ENCODE assay signal across 8 cellular contexts in the genomic region with DNA sequence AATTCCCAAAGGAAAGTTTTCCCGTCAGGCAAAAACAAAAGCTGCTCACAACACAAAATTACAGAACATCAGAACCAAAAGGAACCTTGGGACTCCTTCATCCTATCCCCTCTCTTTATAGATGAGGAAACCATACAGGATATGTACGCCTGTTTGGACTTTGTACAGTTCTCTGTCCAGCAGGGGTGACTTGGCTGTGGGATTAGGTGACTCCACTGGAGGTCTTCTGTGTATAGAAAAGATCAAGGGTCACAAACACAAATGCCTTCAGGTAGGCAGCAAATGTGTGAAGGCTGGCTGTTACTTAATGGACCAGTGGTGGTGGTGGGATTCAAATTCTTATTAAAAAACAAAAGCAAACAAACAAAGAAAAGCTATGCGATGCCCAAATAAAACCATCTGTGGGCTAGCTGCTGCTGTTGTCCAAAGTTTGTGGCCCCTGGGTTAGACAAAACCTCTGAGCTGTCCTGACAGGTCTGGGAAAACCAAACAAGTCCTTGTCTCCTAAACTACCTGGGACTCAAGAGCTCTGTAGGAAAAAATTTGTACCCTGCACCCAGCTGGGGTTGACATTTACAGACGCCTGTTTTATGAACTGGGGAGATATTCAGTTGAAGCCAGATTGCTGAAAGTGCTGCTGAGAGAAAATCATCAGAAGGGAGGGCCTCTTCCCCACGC. TPM values are rescaled to one million over a fixed set of nuclear protein-coding genes. Genes with fewer than 3 reads are reported as not detected.
DNase-seq lines count a peak whose midpoint lies in the region; ATAC-seq, FAIRE-seq and TF ChIP-seq lines count a peak whose summit lies in the region.

No MANE protein-coding gene starts in this region.

- TF ChIP-seq CTCF in SK-N-SH (IDR thresholded peaks at IDR 0.05) (no peak), OCI-LY1 (IDR thresholded peaks at IDR 0.05; ENCODE audit: low read length) (no peak), H1 (IDR thresholded peaks at IDR 0.05; ENCODE audit: control extremely low read depth in 1 of 3, insufficient read depth in 1 of 3, low read depth in 1 of 3, low read length in 3 of 3) (no peak), psoas muscle (IDR thresholded peaks at IDR 0.05) (no peak), GM10248 (IDR thresholded peaks at IDR 0.05; ENCODE audit: control extremely low read depth, extremely low read depth, low read depth, missing control alignments) (no peak)

- H3K9me3 ChIP-seq in SK-N-SH: no peaks in the 10 kb centered on the region
- no peaks in the 10 kb centered on the region for H3K9me3 ChIP-seq in OCI-LY1 (ENCODE audit: low read length)
- no peaks in the 10 kb centered on the region for H3K9me3 ChIP-seq in H1 (ENCODE audit: insufficient read depth in 2 of 2, low read depth in 1 of 2, low read length in 1 of 2)
- no peaks in the 10 kb centered on the region for H3K9me3 ChIP-seq in psoas muscle

- no peak overlapping the region for H2BK120ac ChIP-seq in H1 (replicated peaks; ENCODE audit: low read depth, low read length)

- no peak overlapping the region; the same call in 1 of the 2 replicates for H3K4me2 ChIP-seq in SK-N-SH
- H3K4me2 ChIP-seq in OCI-LY1 (ENCODE audit: low read length): peak overlapping the region; percentile 97
- peak overlapping the region; percentile 87 to 90; a peak in 3 of 4 replicates for H3K4me2 ChIP-seq in H1 (ENCODE audit: insufficient read depth in 1 of 2, low read depth in 2 of 2, low read length in 2 of 2)

- H4K20me1 ChIP-seq in SK-N-SH (ENCODE audit: insufficient read depth): peaks cover 8% of the 10 kb centered on the region; the same call in 1 of the 2 replicates
- no peaks in the 10 kb centered on the region for H4K20me1 ChIP-seq in OCI-LY1 (ENCODE audit: insufficient read depth, low read length)
- peaks cover 0 to 7% of the 10 kb centered on the region in 2 experiments for H4K20me1 ChIP-seq in H1 (replicated peaks in 1 of 2; ENCODE audit: control insufficient read depth in 1 of 2, insufficient read depth in 2 of 2, low read length in 2 of 2)

- peaks cover 0 to 3% of the 10 kb centered on the region in 2 experiments; a peak in 1 of 4 replicates for H3K4me1 ChIP-seq in SK-N-SH (ENCODE audit: control insufficient read depth in 1 of 2, insufficient read depth in 2 of 2, low read depth in 1 of 2, low read length in 1 of 2)
- peaks cover 48% of the 10 kb centered on the region for H3K4me1 ChIP-seq in OCI-LY1 (ENCODE audit: insufficient read depth, low read length, severe bottlenecking)
- H3K4me1 ChIP-seq in H1 (replicated peaks in 1 of 4; ENCODE audit: control insufficient read depth in 3 of 4, insufficient read depth in 4 of 4, low read length in 3 of 4): peaks cover 0 to 7% (median 3%) of the 10 kb centered on the region in 4 experiments; a peak in 4 of 7 replicates
- H3K4me1 ChIP-seq in psoas muscle: peaks cover 26% of the 10 kb centered on the region

- peaks cover 9% of the 10 kb centered on the region for H3K23me2 ChIP-seq in H1 (ENCODE audit: low read depth, low read length)

- H3K9ac ChIP-seq in SK-N-SH (no peak overlapping the region), OCI-LY1 (ENCODE audit: low read length) (peak overlapping the region; percentile 44; the same call in 1 of the 2 replicates), H1 (replicated peaks in 1 of 4; ENCODE audit: extremely low read depth in 1 of 4, low read depth in 3 of 4, low read length in 3 of 4) (no peak overlapping the region)

- H3F3A ChIP-seq in SK-N-SH (replicated peaks; ENCODE audit: insufficient read depth) (no peaks in the 10 kb centered on the region), OCI-LY1 (ENCODE audit: insufficient read depth, low read length) (no peaks in the 10 kb centered on the region)

- no peak for FAIRE-seq in H1 (lab: Jason Lieb, UNC)

- H3K79me2 ChIP-seq in SK-N-SH (ENCODE audit: insufficient read depth): peaks cover 32% of the 10 kb centered on the region
- no peaks in the 10 kb centered on the region for H3K79me2 ChIP-seq in OCI-LY1 (ENCODE audit: insufficient read depth, low read length)
- peaks cover 9 to 32% of the 10 kb centered on the region in 2 experiments; a peak in 3 of 4 replicates for H3K79me2 ChIP-seq in H1 (ENCODE audit: control insufficient read depth in 1 of 2, insufficient read depth in 2 of 2, low read length in 2 of 2)

- H4K5ac ChIP-seq in H1 (ENCODE audit: insufficient read length, low read depth, low read length): no peak overlapping the region

- H3K9me2 ChIP-seq in SK-N-SH: no peaks in the 10 kb centered on the region
- no peaks in the 10 kb centered on the region for H3K9me2 ChIP-seq in OCI-LY1 (ENCODE audit: low read depth, low read length)

- no peak for DNase-seq in SK-N-SH
- no peak for DNase-seq in H1 (ENCODE audit: low read depth in 1 of 2, low spot score in 2 of 2)
- no peak for DNase-seq in psoas muscle
- DNase-seq in NCI-H1092 (lab: John Stamatoyannopoulos, UW): no peak
- no peak for DNase-seq in GM10248 (ENCODE audit: extremely low spot score)
- DNase-seq in AG20443 (ENCODE audit: low spot score): no peak

- no peak overlapping the region for H2BK20ac ChIP-seq in H1 (ENCODE audit: low read length)

- intact Hi-C loops in psoas muscle (cut with DNase I): no loop called here

- no peak overlapping the region for H2AK5ac ChIP-seq in H1 (ENCODE audit: low read depth, low read length)

- peak overlapping the region; percentile 74 to 82; a peak in 2 of 4 replicates for H3K4me3 ChIP-seq in SK-N-SH (ENCODE audit: low read depth in 2 of 2, low read length in 1 of 2)
- peak overlapping the region; percentile 66 for H3K4me3 ChIP-seq in OCI-LY1 (ENCODE audit: low read depth, low read length, poor library complexity, severe bottlenecking)
- peak overlapping the region in 2 of 4 experiments; percentile 74 to 86; a peak in 5 of 8 replicates for H3K4me3 ChIP-seq in H1 (ENCODE audit: extremely low read depth in 1 of 4, insufficient read depth in 2 of 4, low read depth in 3 of 4, low read length in 4 of 4)
- H3K4me3 ChIP-seq in psoas muscle: peak overlapping the region; percentile 84

- WGBS in SK-N-SH (ENCODE audit: low lambda C conversion rate): 95% methylated on average over 4 of the region's 5 CpGs
- 86% methylated on average over 5 of the region's 5 CpGs; no CpG with 5 or more reads in 1 of the 2 experiments for WGBS in H1 (ENCODE audit: extremely low coverage in 1 of 2, insufficient coverage in 1 of 2, insufficient read length in 1 of 2, insufficient replicate concordance in 2 of 2, low coverage in 1 of 2, low lambda C conversion rate in 2 of 2, missing lambda C conversion rate in 1 of 2), 2 experiments
- 81 to 90% (median 85%) methylated on average over 5 of the region's 5 CpGs for WGBS in psoas muscle, 3 donors

- no peak overlapping the region for H3K23ac ChIP-seq in H1 (ENCODE audit: insufficient read length)

- no peaks in the 10 kb centered on the region for H3K36me3 ChIP-seq in SK-N-SH (replicated peaks in 1 of 2; ENCODE audit: control insufficient read depth in 1 of 2, insufficient read depth in 2 of 2, low read length in 1 of 2)
- H3K36me3 ChIP-seq in OCI-LY1 (ENCODE audit: insufficient read depth, low read length): peaks cover 12% of the 10 kb centered on the region
- no peaks in the 10 kb centered on the region; a peak in 1 of 8 replicates for H3K36me3 ChIP-seq in H1 (ENCODE audit: control insufficient read depth in 2 of 4, insufficient read depth in 4 of 4, low read length in 3 of 4)
- no peaks in the 10 kb centered on the region for H3K36me3 ChIP-seq in psoas muscle (ENCODE audit: insufficient read depth in 1 of 2, low read depth in 1 of 2)

- H2BK5ac ChIP-seq in H1 (ENCODE audit: low read depth, low read length): no peak overlapping the region

- H3K79me1 ChIP-seq in H1 (ENCODE audit: low read depth, low read length): peaks cover 10% of the 10 kb centered on the region; the same call in 1 of the 2 replicates

- H3K56ac ChIP-seq in H1 (replicated peaks; ENCODE audit: insufficient read length, low read depth, low read length): no peak overlapping the region

- TF ChIP-seq RAD21 in SK-N-SH (IDR thresholded peaks at IDR 0.05; ENCODE audit: low read length) (no peak), H1 (IDR thresholded peaks at IDR 0.05 in 1 of 2, conservative IDR thresholded peaks at IDR 0.05 in 1 of 2; ENCODE audit: low read depth in 2 of 2, low read length in 2 of 2) (no peak)

- no peak overlapping the region for H4K8ac ChIP-seq in H1 (ENCODE audit: extremely low read depth, insufficient read depth, low read length)

- H3K27me3 ChIP-seq in SK-N-SH (ENCODE audit: insufficient read depth) (no peaks in the 10 kb centered on the region), OCI-LY1 (ENCODE audit: insufficient read depth, low read length) (no peaks in the 10 kb centered on the region), H1 (replicated peaks in 1 of 4; ENCODE audit: control insufficient read depth in 3 of 4, extremely low read depth in 1 of 4, insufficient read depth in 3 of 4, low read length in 3 of 4) (peaks cover 0 to 3% (median 1%) of the 10 kb centered on the region in 4 experiments; a peak in 1 of 7 replicates), psoas muscle (ENCODE audit: insufficient read depth in 3 of 3, low read length in 2 of 3) (no peaks in the 10 kb centered on the region)

- ATAC-seq in SK-N-SH treated with all-trans-retinoic acid at 6 μM for 48 hours (no peak), psoas muscle (no peak)

- no peak overlapping the region for H2BK15ac ChIP-seq in H1 (ENCODE audit: low read length)

- H3K18ac ChIP-seq in H1 (ENCODE audit: extremely low read depth, low read length): no peak overlapping the region

- no peak for TF ChIP-seq POLR2A in H1 (IDR thresholded peaks at IDR 0.05; ENCODE audit: control extremely low read depth in 1 of 2, low read depth in 2 of 2, low read length in 2 of 2)

- H3K14ac ChIP-seq in H1 (ENCODE audit: insufficient read length): no peak overlapping the region

- POLR2A ChIA-PET in SK-N-SH (lab: Yijun Ruan, JAX) (interaction anchor here (0.6 to 1.3 kb wide), 2 partner anchors 13 to 422 kb away, joined by 3 to 4 read pairs; no protein-coding TSS in a partner anchor), H1 (lab: Charles Lee; ENCODE audit: partially characterized antibody) (interaction anchor here (0.6 to 8.1 kb wide), 10 partner anchors 9 to 173 kb away, joined by 3 to 84 read pairs (median 6); a partner anchor contains a TSS), GM10248 (lab: Yijun Ruan, JAX) (interaction anchor here (0.6 to 2.5 kb wide), 9 partner anchors 10 to 1466 kb away, joined by 3 to 17 read pairs (median 4); a partner anchor contains a TSS)

- no peak overlapping the region for H2AFZ ChIP-seq in SK-N-SH (ENCODE audit: low read depth)
- H2AFZ ChIP-seq in OCI-LY1 (ENCODE audit: low read length): no peak overlapping the region
- H2AFZ ChIP-seq in H1 (ENCODE audit: low read length): no peak overlapping the region

- no peak overlapping the region for H3K27ac ChIP-seq in SK-N-SH (ENCODE audit: low read depth in 2 of 2, low read length in 1 of 2)
- peak overlapping the region; percentile 56 for H3K27ac ChIP-seq in OCI-LY1 (ENCODE audit: low read depth, low read length, poor library complexity, severe bottlenecking)
- no peak overlapping the region for H3K27ac ChIP-seq in H1 (ENCODE audit: low read depth, low read length)
- peak overlapping the region; percentile 94 for H3K27ac ChIP-seq in psoas muscle

- H3K4ac ChIP-seq in H1 (replicated peaks; ENCODE audit: insufficient read length, low read depth, low read length): no peak overlapping the region

- CTCF ChIA-PET in SK-N-SH (lab: Yijun Ruan, JAX): interaction anchor here (0.8 to 5.1 kb wide), 9 partner anchors 13 to 408 kb away, joined by 3 to 17 read pairs (median 5); a partner anchor contains a TSS
- CTCF ChIA-PET in H1 (lab: Charles Lee; ENCODE audit: partially characterized antibody): interaction anchor here (0.5 to 3.1 kb wide), 11 partner anchors 9 to 519 kb away, joined by 3 to 17 read pairs (median 4); no protein-coding TSS in a partner anchor
- CTCF ChIA-PET in GM10248 (lab: Yijun Ruan, JAX): interaction anchor here (1.0 to 3.8 kb wide), 17 partner anchors 10 to 724 kb away, joined by 3 to 36 read pairs (median 5); no protein-coding TSS in a partner anchor

- no peak for TF ChIP-seq EP300 in SK-N-SH (IDR thresholded peaks at IDR 0.05; ENCODE audit: borderline replicate concordance in 1 of 2, low read depth in 1 of 2, low read length in 1 of 2)
- TF ChIP-seq EP300 in H1 (IDR thresholded peaks at IDR 0.05; ENCODE audit: borderline replicate concordance in 1 of 2, low read depth in 2 of 2, low read length in 2 of 2): no peak

- H2BK12ac ChIP-seq in H1 (ENCODE audit: low read depth, low read length): no peak overlapping the region

- H4K91ac ChIP-seq in H1 (replicated peaks; ENCODE audit: insufficient read length, low read length): no peak overlapping the region

RNA-seq across cellular contexts. Expression of a gene that starts 1.3 kb away (rescaled TPM):
- polyA plus RNA-seq in SK-N-SH (2012; rRNA removed) (6.2 and 7.8 TPM in 2 replicates), H1 (2011; rRNA removed) (24.7 and 35.5 TPM in 2 replicates), psoas muscle (10 to 100 TPM in 2 of 3 donors, 1 to 10 TPM in 1; 7.3 to 17.5 (median 17.3) TPM)
- polyA plus RNA-seq in SK-N-SH (2012; cell fraction: cytosol; rRNA removed): 5.4 and 6.8 TPM in 2 replicates
- 9.0 and 12.6 TPM in 2 replicates for polyA plus RNA-seq in SK-N-SH (2012; cell fraction: nucleus; rRNA removed)
- 22.5 and 23.2 TPM in 2 replicates for total RNA-seq in H1 (2021; fragmentation: NEBNext Ultra II Directional; extraction: Animal tissue kit (Norgen Biotek cat#: 25700))
- 20.4 TPM for polyA plus RNA-seq in H1 (2011; cell fraction: cytosol; rRNA removed)
- 40.5 TPM for polyA plus RNA-seq in H1 (2011; cell fraction: nucleus; rRNA removed)
- polyA plus RNA-seq in H1 (2012, experiment 1 of 2): 16.9 to 20.7 TPM (median 18.1 TPM) in 4 replicates
- polyA plus RNA-seq in H1 (2012, experiment 2 of 2): 6.4 TPM
- polyA plus RNA-seq in H1 (2013, experiment 1 of 2): 13.5 TPM
- 12.5 TPM for polyA plus RNA-seq in H1 (2013, experiment 2 of 2)
- 34.2 and 41.1 TPM in 2 replicates for polyA minus RNA-seq in H1 (2011; rRNA and poly(A)+ RNA removed)
- polyA minus RNA-seq in H1 (2011; cell fraction: cytosol; rRNA and poly(A)+ RNA removed): 15.8 TPM
- polyA minus RNA-seq in H1 (2011; cell fraction: nucleus; rRNA and poly(A)+ RNA removed): 40.5 TPM
- 10 to 100 TPM; 28.2 to 63.3 (median 38.9) TPM for total RNA-seq in psoas muscle

Comparison
In these comparisons a context has a peak if more than half of its experiments do, and no peak if none do; other contexts are left out.
1. H3K27ac ChIP-seq: peak in OCI-LY1 (single experiment) and psoas muscle (single experiment); none in SK-N-SH (0 of 2) and H1 (single experiment).